16 cellular contexts compared by ENCODE assay signal in genomic region chr1:106072909-106073600, GRCh38.
DNase-seq lines count a peak whose midpoint lies in the region; ATAC-seq and TF ChIP-seq lines count a peak whose summit lies in the region.
"Had no signal": no experiment of that assay in that cellular context is flagged by ENCODE, and none has a peak within 500 bp of the region (broad histone marks: within the 10 kb centered on the region; RNA-seq: fewer than 3 reads in every experiment).

No MANE protein-coding gene starts in this region.

- intact Hi-C loops in activated B cell treated with CpG ODN at 0.5 μM for 24 hours (cut with micrococcal nuclease): no loop called here
- intact Hi-C loops in Calu3 (cut with micrococcal nuclease; ENCODE audit: unreplicated experiment): no loop called here
- intact Hi-C loops in activated T-helper 2 cell treated with anti-CD3 and anti-CD28 coated beads, Interferon-gamma antibody, Interleukin-2, Interleukin-4, amounts not matched to agents 10 μg/mL and 5 μg/mL and 100 μg/mL, durations not matched to agents 14 hours and 24 hours and 36 hours (cut with micrococcal nuclease): no loop called here

- H3K9me3 Mint-ChIP-seq in activated B cell treated with CpG ODN at 0.5 μM for 24 hours (no peaks in the 10 kb centered on the region), Calu3 (ENCODE audit: low read depth, unreplicated experiment) (peaks cover 3% of the 10 kb centered on the region)
- peaks cover 4% of the 10 kb centered on the region for H3K9me3 Mint-ChIP-seq in activated T-helper 2 cell treated with anti-CD3 and anti-CD28 coated beads, Interferon-gamma antibody, Interleukin-2, Interleukin-4, amounts not matched to agents 10 μg/mL and 5 μg/mL and 100 μg/mL, durations not matched to agents 14 hours and 24 hours and 36 hours
- H3K9me3 Mint-ChIP-seq: activated CD4-positive, alpha-beta T cell treated with anti-CD3 and anti-CD28 coated beads, Interleukin-2, amount 10 ng/mL, durations not matched to agents 7 days and 5 days; mesothelial cell of epicardium had no signal

- TF ChIP-seq CTCF in activated B cell treated with CpG ODN at 0.5 μM for 24 hours (IDR thresholded peaks at IDR 0.05): no peak
- no peak for TF ChIP-seq CTCF in Calu3 (IDR thresholded peaks at IDR 0.05; ENCODE audit: unreplicated experiment)
- TF ChIP-seq CTCF in brain microvascular endothelial cell (IDR thresholded peaks at IDR 0.05; ENCODE audit: low read depth, low read length, missing control alignments): no peak

- ATAC-seq in GM19328 (IDR thresholded peaks at IDR 0.05; ENCODE audit: unreplicated experiment) (peak; percentile 65), HG02571 (IDR thresholded peaks at IDR 0.05; ENCODE audit: unreplicated experiment) (peak; percentile 64), HG03175 (IDR thresholded peaks at IDR 0.05; ENCODE audit: unreplicated experiment) (peak; percentile 87), activated B cell treated with CpG ODN at 0.5 μM for 24 hours (ENCODE audit: low read depth) (peak; percentile 49)
- ATAC-seq: PC-3, T-cell had no signal

- H3K36me3 Mint-ChIP-seq in activated B cell treated with CpG ODN at 0.5 μM for 24 hours (ENCODE audit: low read depth) (no peaks in the 10 kb centered on the region), Calu3 (ENCODE audit: insufficient read depth, unreplicated experiment) (no peaks in the 10 kb centered on the region)
- H3K36me3 Mint-ChIP-seq in activated T-helper 2 cell treated with anti-CD3 and anti-CD28 coated beads, Interferon-gamma antibody, Interleukin-2, Interleukin-4, amounts not matched to agents 10 μg/mL and 5 μg/mL and 100 μg/mL, durations not matched to agents 14 hours and 24 hours and 36 hours (ENCODE audit: low read depth): no peaks in the 10 kb centered on the region
- H3K36me3 Mint-ChIP-seq: CD4-positive, alpha-beta memory T cell; mesothelial cell of epicardium; T-cell had no signal

- H3K4me1 Mint-ChIP-seq in activated B cell treated with CpG ODN at 0.5 μM for 24 hours (peaks cover 9% of the 10 kb centered on the region), Calu3 (ENCODE audit: low read depth, unreplicated experiment) (no peaks in the 10 kb centered on the region)
- no peaks in the 10 kb centered on the region for H3K4me1 Mint-ChIP-seq in activated T-helper 2 cell treated with anti-CD3 and anti-CD28 coated beads, Interferon-gamma antibody, Interleukin-2, Interleukin-4, amounts not matched to agents 10 μg/mL and 5 μg/mL and 100 μg/mL, durations not matched to agents 14 hours and 24 hours and 36 hours (ENCODE audit: low read depth)
- H3K4me1 Mint-ChIP-seq: activated CD4-positive, alpha-beta T cell treated with anti-CD3 and anti-CD28 coated beads, Interleukin-2, amount 10 ng/mL, durations not matched to agents 7 days and 5 days; CD4-positive, alpha-beta memory T cell; mesothelial cell of epicardium; T-cell had no signal

- DNase-seq in activated B cell treated with CpG ODN at 0.5 μM for 24 hours (no peak), nucleus accumbens (lab: John Stamatoyannopoulos, UW) (no peak), Calu3 (no peak), brain microvascular endothelial cell (no peak)
- no peak for DNase-seq in activated T-helper 2 cell treated with anti-CD3 and anti-CD28 coated beads, Interferon-gamma antibody, Interleukin-2, Interleukin-4, amounts not matched to agents 10 μg/mL and 5 μg/mL and 100 μg/mL, durations not matched to agents 14 hours and 24 hours and 36 hours (ENCODE audit: low spot score)
- DNase-seq: activated CD4-positive, alpha-beta T cell treated with anti-CD3 and anti-CD28 coated beads, Interleukin-2, amount 10 ng/mL, durations not matched to agents 7 days and 5 days; activated effector memory CD4-positive, alpha-beta T cell treated with Interleukin-2 at 50 U/mL for 16 hours; CD4-positive, alpha-beta memory T cell; effector CD8-positive, alpha-beta T cell; ovary; PC-3; T-cell had no signal

- no TSS peak for BruUV-seq in Calu3 (replicated peaks; lab: Mats Ljungman, UMichigan)

- H3K4me3 ChIP-seq in brain microvascular endothelial cell (ENCODE audit: low read depth, low read length): no peak overlapping the region
- H3K4me3 ChIP-seq: ovary had no signal

- no peak overlapping the region for H3K27ac ChIP-seq in brain microvascular endothelial cell
- H3K27ac ChIP-seq: ovary had no signal

- CTCF ChIA-PET in activated B cell treated with CpG ODN at 0.5 μM for 24 hours (lab: Charles Lee) (no interaction called here), Calu3 (lab: Charles Lee) (no interaction called here)

- H3K27me3 Mint-ChIP-seq in activated B cell treated with CpG ODN at 0.5 μM for 24 hours: no peaks in the 10 kb centered on the region
- H3K27me3 Mint-ChIP-seq in Calu3 (ENCODE audit: unreplicated experiment): no peaks in the 10 kb centered on the region
- H3K27me3 Mint-ChIP-seq in activated T-helper 2 cell treated with anti-CD3 and anti-CD28 coated beads, Interferon-gamma antibody, Interleukin-2, Interleukin-4, amounts not matched to agents 10 μg/mL and 5 μg/mL and 100 μg/mL, durations not matched to agents 14 hours and 24 hours and 36 hours (ENCODE audit: low read depth): no peaks in the 10 kb centered on the region
- H3K27me3 Mint-ChIP-seq: activated CD4-positive, alpha-beta T cell treated with anti-CD3 and anti-CD28 coated beads, Interleukin-2, amount 10 ng/mL, durations not matched to agents 7 days and 5 days; CD4-positive, alpha-beta memory T cell; T-cell had no signal

- H3K27ac Mint-ChIP-seq in activated B cell treated with CpG ODN at 0.5 μM for 24 hours (no peak overlapping the region), Calu3 (ENCODE audit: unreplicated experiment) (no peak overlapping the region)
- no peak overlapping the region for H3K27ac Mint-ChIP-seq in activated T-helper 2 cell treated with anti-CD3 and anti-CD28 coated beads, Interferon-gamma antibody, Interleukin-2, Interleukin-4, amounts not matched to agents 10 μg/mL and 5 μg/mL and 100 μg/mL, durations not matched to agents 14 hours and 24 hours and 36 hours
- H3K27ac Mint-ChIP-seq: activated CD4-positive, alpha-beta T cell treated with anti-CD3 and anti-CD28 coated beads, Interleukin-2, amount 10 ng/mL, durations not matched to agents 7 days and 5 days; CD4-positive, alpha-beta memory T cell; mesothelial cell of epicardium; T-cell had no signal

- no peaks in the 10 kb centered on the region for H3K27me3 ChIP-seq in brain microvascular endothelial cell (replicated peaks)
- H3K27me3 ChIP-seq: ovary had no signal

- POLR2A ChIA-PET in activated B cell treated with CpG ODN at 0.5 μM for 24 hours (lab: Charles Lee): no interaction called here

- no peak overlapping the region for H3K4me3 Mint-ChIP-seq in activated B cell treated with CpG ODN at 0.5 μM for 24 hours
- H3K4me3 Mint-ChIP-seq in Calu3 (ENCODE audit: low read depth, unreplicated experiment): no peak overlapping the region
- H3K4me3 Mint-ChIP-seq in activated T-helper 2 cell treated with anti-CD3 and anti-CD28 coated beads, Interferon-gamma antibody, Interleukin-2, Interleukin-4, amounts not matched to agents 10 μg/mL and 5 μg/mL and 100 μg/mL, durations not matched to agents 14 hours and 24 hours and 36 hours (ENCODE audit: low read depth): no peak overlapping the region
- H3K4me3 Mint-ChIP-seq: activated CD4-positive, alpha-beta T cell treated with anti-CD3 and anti-CD28 coated beads, Interleukin-2, amount 10 ng/mL, durations not matched to agents 7 days and 5 days; CD4-positive, alpha-beta memory T cell; mesothelial cell of epicardium; T-cell had no signal

- in situ Hi-C loops in brain microvascular endothelial cell (cut with HindIII; ENCODE audit: low pct_ligation_motif_present, low sequenced_read_pairs): no loop called here

- H3K36me3 ChIP-seq in brain microvascular endothelial cell (replicated peaks): no peaks in the 10 kb centered on the region
- H3K36me3 ChIP-seq: ovary had no signal
